13 cellular contexts compared by ENCODE assay signal in genomic region chr1:47593001-47593568, GRCh38.
A peak's percentile ranks its signal among the peaks of the same experiment; 100 is the strongest.
DNase-seq lines count a peak whose midpoint lies in the region; ATAC-seq, FAIRE-seq and TF ChIP-seq lines count a peak whose summit lies in the region.
"Had no signal": no experiment of that assay in that cellular context is flagged by ENCODE, and none has a peak within 500 bp of the region (broad histone marks: within the 10 kb centered on the region; RNA-seq: fewer than 3 reads in every experiment).

No MANE protein-coding gene starts in this region.

- 9% methylated on average over 24 of the region's 47 CpGs; no CpG with 5 or more reads in 1 of the 2 experiments for WGBS in H1 (ENCODE audit: extremely low coverage in 1 of 2, insufficient coverage in 1 of 2, insufficient read length in 1 of 2, insufficient replicate concordance in 2 of 2, low coverage in 1 of 2, low lambda C conversion rate in 2 of 2, missing lambda C conversion rate in 1 of 2), 2 experiments

- peaks cover 0 to 5% (median 3%) of the 10 kb centered on the region in 4 experiments; a peak in 3 of 7 replicates for H3K4me1 ChIP-seq in H1 (replicated peaks in 1 of 4; ENCODE audit: control insufficient read depth in 3 of 4, insufficient read depth in 4 of 4, low read length in 3 of 4)

- H4K8ac ChIP-seq in H1 (ENCODE audit: extremely low read depth, insufficient read depth, low read length), result peak overlapping the region; percentile 62; the same call in 1 of the 2 replicates

- TF ChIP-seq POLR2A in H1 (IDR thresholded peaks at IDR 0.05; ENCODE audit: control extremely low read depth in 1 of 2, low read depth in 2 of 2, low read length in 2 of 2), result no peak

- peaks cover 20 to 41% (median 31%) of the 10 kb centered on the region in 4 experiments for H3K27me3 ChIP-seq in H1 (replicated peaks in 1 of 4; ENCODE audit: control insufficient read depth in 3 of 4, extremely low read depth in 1 of 4, insufficient read depth in 3 of 4, low read length in 3 of 4)

- no peak overlapping the region for H3K56ac ChIP-seq in H1 (replicated peaks; ENCODE audit: insufficient read length, low read depth, low read length)

- POLR2A ChIA-PET in H1 (lab: Charles Lee; ENCODE audit: partially characterized antibody), result interaction anchor here (1.4 kb wide), 1 partner anchor 20 kb away, joined by 3 read pairs; no protein-coding TSS in a partner anchor
- POLR2A ChIA-PET in naive thymus-derived CD8-positive, alpha-beta T cell (lab: Charles Lee), result no interaction called here

- no peak overlapping the region for H3K4ac ChIP-seq in H1 (replicated peaks; ENCODE audit: insufficient read length, low read depth, low read length)

- H3K79me2 ChIP-seq in H1 (ENCODE audit: control insufficient read depth in 1 of 2, insufficient read depth in 2 of 2, low read length in 2 of 2), result no peaks in the 10 kb centered on the region

- peaks cover 11% of the 10 kb centered on the region; the same call in 1 of the 2 replicates for H3K23me2 ChIP-seq in H1 (ENCODE audit: low read depth, low read length)

- no peak overlapping the region for H2AK5ac ChIP-seq in H1 (ENCODE audit: low read depth, low read length)

- no peak overlapping the region for H3K9ac ChIP-seq in H1 (replicated peaks in 1 of 4; ENCODE audit: extremely low read depth in 1 of 4, low read depth in 3 of 4, low read length in 3 of 4)

- no peak for ATAC-seq in naive thymus-derived CD8-positive, alpha-beta T cell
- ATAC-seq in HG03135 (IDR thresholded peaks at IDR 0.05; ENCODE audit: unreplicated experiment), result no peak
- ATAC-seq: CD8-positive, alpha-beta T cell had no signal

- no peaks in the 10 kb centered on the region for H3K9me3 ChIP-seq in H1 (ENCODE audit: insufficient read depth in 2 of 2, low read depth in 1 of 2, low read length in 1 of 2)

- H3K27ac ChIP-seq in H1 (ENCODE audit: low read depth, low read length), result no peak overlapping the region

- H4K91ac ChIP-seq in H1 (replicated peaks; ENCODE audit: insufficient read length, low read length), result no peak overlapping the region

- no peaks in the 10 kb centered on the region for H3K79me1 ChIP-seq in H1 (ENCODE audit: low read depth, low read length)

- no peak overlapping the region for H2AFZ ChIP-seq in H1 (ENCODE audit: low read length)

- no peak for TF ChIP-seq CTCF in H1 (IDR thresholded peaks at IDR 0.05; ENCODE audit: control extremely low read depth in 1 of 3, insufficient read depth in 1 of 3, low read depth in 1 of 3, low read length in 3 of 3)

- H3K9me3 Mint-ChIP-seq in naive thymus-derived CD8-positive, alpha-beta T cell, result peaks cover 0 to 2% (median 0%) of the 10 kb centered on the region in 9 donors
- H3K9me3 Mint-ChIP-seq: CD8-positive, alpha-beta T cell had no signal

- H3K14ac ChIP-seq in H1 (ENCODE audit: insufficient read length), result no peak overlapping the region

- H2BK20ac ChIP-seq in H1 (ENCODE audit: low read length), result no peak overlapping the region

- no peak for TF ChIP-seq RAD21 in H1 (IDR thresholded peaks at IDR 0.05 in 1 of 2, conservative IDR thresholded peaks at IDR 0.05 in 1 of 2; ENCODE audit: low read depth in 2 of 2, low read length in 2 of 2)

- peak; percentile 65 for DNase-seq in ELF-1 (ENCODE audit: low read depth, low spot score)
- DNase-seq in NCI-H1092 treated with DMSO at 0.1 percent for 48 hours (lab: John Stamatoyannopoulos, UW), result peak; percentile 47
- DNase-seq in H1 (ENCODE audit: low read depth in 1 of 2, low spot score in 2 of 2), result peak in 1 of 2 experiments; percentile 70
- DNase-seq in naive thymus-derived CD8-positive, alpha-beta T cell, result no peak
- no peak for DNase-seq in GF-D8 (lab: John Stamatoyannopoulos, UW)
- no peak for DNase-seq in SHP77 (lab: John Stamatoyannopoulos, UW)
- DNase-seq in GM19240 (ENCODE audit: insufficient read length, low spot score), result no peak
- DNase-seq: activated CD4-positive, alpha-beta T cell treated with anti-CD3 and anti-CD28 coated beads for 48 hours; cerebellar nuclear complex; left cardiac atrium; stimulated activated CD4-positive, alpha-beta T cell treated with anti-CD3 and anti-CD28 coated beads, Interleukin-4, amount 100 ng/mL, for 24 hours had no signal

- H3K4me2 ChIP-seq in H1 (ENCODE audit: insufficient read depth in 1 of 2, low read depth in 2 of 2, low read length in 2 of 2), result peak overlapping the region; percentile 64 to 67

- no peak overlapping the region for H3K18ac ChIP-seq in H1 (ENCODE audit: extremely low read depth, low read length)

- FAIRE-seq in H1 (lab: Jason Lieb, UNC), result no peak

- peaks cover 0 to 8% of the 10 kb centered on the region in 2 experiments for H4K20me1 ChIP-seq in H1 (replicated peaks in 1 of 2; ENCODE audit: control insufficient read depth in 1 of 2, insufficient read depth in 2 of 2, low read length in 2 of 2)

- H2BK5ac ChIP-seq in H1 (ENCODE audit: low read depth, low read length), result no peak overlapping the region

- H3K4me3 Mint-ChIP-seq in naive thymus-derived CD8-positive, alpha-beta T cell, result peak overlapping the region in 7 of 10 donors; percentile 17 to 62 (median 54)
- H3K4me3 Mint-ChIP-seq: CD8-positive, alpha-beta T cell had no signal

- no peak overlapping the region for H2BK120ac ChIP-seq in H1 (replicated peaks; ENCODE audit: low read depth, low read length)

- peaks cover 0 to 4% (median 0%) of the 10 kb centered on the region in 3 donors for H3K36me3 Mint-ChIP-seq in naive thymus-derived CD8-positive, alpha-beta T cell
- H3K36me3 Mint-ChIP-seq: CD8-positive, alpha-beta T cell had no signal

- no peak overlapping the region for H2BK12ac ChIP-seq in H1 (ENCODE audit: low read depth, low read length)

- no peak overlapping the region for H3K27ac Mint-ChIP-seq in naive thymus-derived CD8-positive, alpha-beta T cell
- H3K27ac Mint-ChIP-seq: CD8-positive, alpha-beta T cell had no signal

- H3K23ac ChIP-seq in H1 (ENCODE audit: insufficient read length), result no peak overlapping the region

- no peak for TF ChIP-seq EP300 in H1 (IDR thresholded peaks at IDR 0.05; ENCODE audit: borderline replicate concordance in 1 of 2, low read depth in 2 of 2, low read length in 2 of 2)

- no peaks in the 10 kb centered on the region; a peak in 1 of 8 replicates for H3K36me3 ChIP-seq in H1 (ENCODE audit: control insufficient read depth in 2 of 4, insufficient read depth in 4 of 4, low read length in 3 of 4)

- H2BK15ac ChIP-seq in H1 (ENCODE audit: low read length), result no peak overlapping the region

- H3K4me3 ChIP-seq in H1 (ENCODE audit: extremely low read depth in 1 of 4, insufficient read depth in 2 of 4, low read depth in 3 of 4, low read length in 4 of 4), result peak overlapping the region; percentile 26 to 57 (median 34); a peak in 7 of 8 replicates

- H4K5ac ChIP-seq in H1 (ENCODE audit: insufficient read length, low read depth, low read length), result no peak overlapping the region

- CTCF ChIA-PET in H1 (lab: Charles Lee; ENCODE audit: partially characterized antibody), result interaction anchor here (0.7 to 1.7 kb wide), 11 partner anchors 10 to 170 kb away, joined by 3 to 7 read pairs (median 4); no protein-coding TSS in a partner anchor

- H3K27me3 Mint-ChIP-seq in naive thymus-derived CD8-positive, alpha-beta T cell, result peaks cover 18 to 41% (median 31%) of the 10 kb centered on the region in 5 donors

- peaks cover 4 to 6% (median 4%) of the 10 kb centered on the region in 4 donors for H3K4me1 Mint-ChIP-seq in naive thymus-derived CD8-positive, alpha-beta T cell

TF ChIP-seq in H1, 55 proteins besides CTCF, POLR2A, EP300 and RAD21 (continues in another document):
- TF ChIP-seq SAP30 (IDR thresholded peaks at IDR 0.05; ENCODE audit: insufficient read depth, insufficient replicate concordance, low read length) (no peak), GTF2F1 (IDR thresholded peaks at IDR 0.05; ENCODE audit: borderline replicate concordance, low read depth, low read length) (no peak), JUN (IDR thresholded peaks at IDR 0.05; ENCODE audit: low read depth, low read length) (no peak), KDM4A (IDR thresholded peaks at IDR 0.05; ENCODE audit: low read depth, low read length, severe bottlenecking) (peak; percentile 72), GABPA (IDR thresholded peaks at IDR 0.05; ENCODE audit: borderline replicate concordance, insufficient read depth, low read length) (no peak), SP2 (IDR thresholded peaks at IDR 0.05; ENCODE audit: low read length) (no peak), NRF1 (IDR thresholded peaks at IDR 0.05; ENCODE audit: low read depth, low read length) (no peak), RXRA (IDR thresholded peaks at IDR 0.05; ENCODE audit: insufficient read depth, low read depth, low read length) (no peak), HDAC2 (IDR thresholded peaks at IDR 0.05; ENCODE audit: borderline replicate concordance in 1 of 2, low read depth in 2 of 2, low read length in 2 of 2) (0 out of 4 replicates have a peak, but pooled peaks of 1 of the 2 experiments have one; percentile 37), EZH2 (IDR thresholded peaks at IDR 0.05; ENCODE audit: low read depth, low read length, severe bottlenecking) (peak; percentile 85), TBP (IDR thresholded peaks at IDR 0.05; ENCODE audit: low read depth, low read length) (peak; percentile 63), JUND (IDR thresholded peaks at IDR 0.05; ENCODE audit: low read length) (no peak), POU5F1 (IDR thresholded peaks at IDR 0.05; ENCODE audit: low read depth, low read length) (no peak), TAF7 (optimal IDR thresholded peaks at IDR 0.05; ENCODE audit: borderline replicate concordance, low read depth, low read length) (no peak), RNF2 (IDR thresholded peaks at IDR 0.05; ENCODE audit: borderline replicate concordance, low read depth, low read length, missing control alignments, poor library complexity, severe bottlenecking) (no peak), CBX5 (IDR thresholded peaks at IDR 0.05; ENCODE audit: low read depth, low read length) (no peak), SIX5 (IDR thresholded peaks at IDR 0.05; ENCODE audit: low read depth, low read length) (no peak), TCF12 (IDR thresholded peaks at IDR 0.05; ENCODE audit: low read depth, low read length) (no peak), TAF1 (IDR thresholded peaks at IDR 0.05; ENCODE audit: low read depth, low read length) (no peak), KDM1A (IDR thresholded peaks at IDR 0.05; ENCODE audit: borderline replicate concordance, low read length) (no peak), SUZ12 (IDR thresholded peaks at IDR 0.05; ENCODE audit: low read length) (peak; percentile 73), MAFK (IDR thresholded peaks at IDR 0.05; ENCODE audit: low read depth, low read length) (no peak), ZNF274 (IDR thresholded peaks at IDR 0.05; ENCODE audit: borderline replicate concordance, extremely low read depth, low read length) (no peak), SRF (IDR thresholded peaks at IDR 0.05; ENCODE audit: low read depth, low read length) (no peak), PHF8 (conservative IDR thresholded peaks at IDR 0.05; ENCODE audit: low read depth, low read length) (no peak), BACH1 (IDR thresholded peaks at IDR 0.05; ENCODE audit: low read length) (no peak)

Comparison
In these comparisons a context has a peak if more than half of its experiments do, and no peak if none do; other contexts are left out.
1. DNase-seq: peak in ELF-1 (single experiment) and NCI-H1092 treated with DMSO at 0.1 percent for 48 hours (single experiment); none in naive thymus-derived CD8-positive, alpha-beta T cell (0 of 10), GF-D8 (single experiment), SHP77 (0 of 2) and GM19240 (single experiment).